ENCODE assay signal across 1 cellular context in genomic region chr5:55303238-55303690, GRCh38.
TF ChIP-seq lines count a peak whose summit lies in the region.

No MANE protein-coding gene starts in this region.

TF ChIP-seq in GM12878, 131 proteins besides CTCF, POLR2A, EP300 and RAD21 (continued from another document and continues in another):
- TF ChIP-seq E4F1 (IDR thresholded peaks at IDR 0.05; ENCODE audit: borderline replicate concordance, partially characterized antibody) (no peak), HDAC6 (IDR thresholded peaks at IDR 0.05; ENCODE audit: unreplicated experiment) (no peak), ZBTB33 (IDR thresholded peaks at IDR 0.05) (no peak), ZBTB4 (CRISPR knock-in tag; IDR thresholded peaks at IDR 0.05) (no peak), STAT1 (conservative IDR thresholded peaks at IDR 0.05) (no peak), E2F8 (IDR thresholded peaks at IDR 0.05; ENCODE audit: low read depth, partially characterized antibody) (no peak), ASH2L (IDR thresholded peaks at IDR 0.05; ENCODE audit: borderline replicate concordance, low read depth) (no peak), SREBF1 (IDR thresholded peaks at IDR 0.05; ENCODE audit: low read length) (no peak), EGR1 (IDR thresholded peaks at IDR 0.05; ENCODE audit: borderline replicate concordance in 1 of 2, low read depth in 2 of 2, low read length in 2 of 2) (no peak), DPF2 (IDR thresholded peaks at IDR 0.05) (no peak), ZNF592 (IDR thresholded peaks at IDR 0.05) (no peak), NFXL1 (IDR thresholded peaks at IDR 0.05; ENCODE audit: borderline replicate concordance) (no peak), SRF (IDR thresholded peaks at IDR 0.05; ENCODE audit: low read depth in 2 of 2, low read length in 2 of 2) (no peak), IRF3 (IDR thresholded peaks at IDR 0.05) (no peak), ESRRA (IDR thresholded peaks at IDR 0.05; ENCODE audit: low read length) (no peak), RELB (IDR thresholded peaks at IDR 0.05; ENCODE audit: low read depth) (no peak), LARP7 (IDR thresholded peaks at IDR 0.05) (no peak), TCF3 (IDR thresholded peaks at IDR 0.05; ENCODE audit: borderline replicate concordance, insufficient read depth, low read depth, low read length) (no peak), SMC3 (IDR thresholded peaks at IDR 0.05; ENCODE audit: borderline replicate concordance, low read length) (no peak), POU2F2 (IDR thresholded peaks at IDR 0.05; ENCODE audit: borderline replicate concordance, low read depth, low read length) (no peak), ZBED1 (IDR thresholded peaks at IDR 0.05; ENCODE audit: borderline replicate concordance) (no peak), SMARCA5 (IDR thresholded peaks at IDR 0.05) (no peak), ZNF622 (IDR thresholded peaks at IDR 0.05) (no peak), MLLT1 (IDR thresholded peaks at IDR 0.05) (peak; percentile 67; the same call in 1 of the 2 replicates), ATF7 (IDR thresholded peaks at IDR 0.05; ENCODE audit: low read depth) (no peak), PBX3 (IDR thresholded peaks at IDR 0.05; ENCODE audit: insufficient replicate concordance, low read depth, low read length) (no peak), IRF5 (IDR thresholded peaks at IDR 0.05; ENCODE audit: borderline replicate concordance) (no peak), BRCA1 (IDR thresholded peaks at IDR 0.05; ENCODE audit: low read depth, low read length) (no peak), RUNX3 (IDR thresholded peaks at IDR 0.05; ENCODE audit: low read length) (no peak), CEBPB (IDR thresholded peaks at IDR 0.05; ENCODE audit: borderline replicate concordance in 1 of 2, low read depth in 2 of 2, low read length in 2 of 2) (no peak), SPI1 (IDR thresholded peaks at IDR 0.05; ENCODE audit: borderline replicate concordance, insufficient read depth, low read depth, low read length) (peak; percentile 91), CBX5 (IDR thresholded peaks at IDR 0.05; ENCODE audit: low read depth) (peak; percentile 90; the same call in 1 of the 2 replicates), ZNF217 (IDR thresholded peaks at IDR 0.05) (no peak), ZNF207 (IDR thresholded peaks at IDR 0.05; ENCODE audit: borderline replicate concordance) (no peak)
